ENCODE assay signal across 12 cellular contexts in the genomic region with DNA sequence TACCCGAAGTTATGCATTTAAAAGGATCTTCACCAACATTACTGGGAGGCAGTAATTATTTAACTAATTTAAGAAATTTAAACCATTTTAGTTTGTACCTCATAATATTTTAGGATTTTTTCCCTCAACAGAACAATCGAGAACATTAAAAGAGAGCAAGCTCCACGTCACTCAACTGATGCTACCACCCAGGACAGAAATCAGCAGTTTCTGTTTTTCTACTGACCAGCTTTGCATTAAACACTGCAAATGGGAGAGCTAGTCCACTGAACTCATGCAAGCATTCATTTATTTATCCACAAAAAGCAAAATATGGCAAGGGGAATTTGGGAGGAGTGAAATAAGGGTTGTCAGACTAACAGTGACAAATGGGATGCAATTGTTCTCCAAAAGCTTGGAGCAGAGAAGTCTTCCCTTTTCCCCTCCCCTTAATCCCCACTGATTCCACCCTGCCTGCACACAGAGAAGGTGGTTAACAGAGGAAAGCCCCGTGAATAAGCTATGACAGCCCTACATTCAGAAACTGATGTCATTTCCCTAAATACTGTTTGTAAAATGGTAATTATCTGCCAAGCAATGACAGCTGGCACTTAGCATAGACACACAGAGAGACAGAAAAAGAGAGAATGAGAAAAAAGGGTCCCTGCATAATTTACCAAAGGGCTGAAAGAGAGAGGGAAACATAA.
A peak's percentile ranks its signal among the peaks of the same experiment; 100 is the strongest.
DNase-seq lines count a peak whose midpoint lies in the region; ATAC-seq, FAIRE-seq and TF ChIP-seq lines count a peak whose summit lies in the region.
"Had no signal": no experiment of that assay in that cellular context is flagged by ENCODE, and none has a peak within 500 bp of the region (broad histone marks: within the 10 kb centered on the region; RNA-seq: fewer than 3 reads in every experiment).

No MANE protein-coding gene starts in this region.

- no peaks in the 10 kb centered on the region for H3K27me3 ChIP-seq in PC-9 (ENCODE audit: insufficient read depth, low read depth)
- no peaks in the 10 kb centered on the region for H3K27me3 ChIP-seq in right cardiac atrium (ENCODE audit: control insufficient read depth, insufficient read depth)

- H3K27ac ChIP-seq in PC-9 (no peak overlapping the region), right cardiac atrium (ENCODE audit: low read length) (no peak overlapping the region)

- TF ChIP-seq CTCF in PC-9 (conservative IDR thresholded peaks at IDR 0.05) (no peak), omental fat pad (IDR thresholded peaks at IDR 0.05) (no peak)

- 62% methylated on average over 4 of the region's 4 CpGs for WGBS in right cardiac atrium

- H3K4me3 ChIP-seq in PC-9 (no peak overlapping the region), right cardiac atrium (ENCODE audit: low read length) (no peak overlapping the region)

- intact Hi-C loops in PC-9 (cut with micrococcal nuclease; ENCODE audit: unreplicated experiment) (no loop called here), right cardiac atrium (cut with DNase I) (no loop called here)

- H4K20me1 ChIP-seq in PC-9 (ENCODE audit: insufficient read depth), result no peaks in the 10 kb centered on the region

- CTCF ChIA-PET in PC-9 (lab: Charles Lee), result no interaction called here

- ATAC-seq in GM18519 (IDR thresholded peaks at IDR 0.05; ENCODE audit: low FRiP score, unreplicated experiment) (peak; percentile 87), GM21528 (IDR thresholded peaks at IDR 0.05; ENCODE audit: low FRiP score, unreplicated experiment) (peak; percentile 78), HG03196 (IDR thresholded peaks at IDR 0.05; ENCODE audit: unreplicated experiment) (peak; percentile 76), omental fat pad (ENCODE audit: low FRiP score) (no peak), right cardiac atrium (no peak)
- ATAC-seq: CD8-positive, alpha-beta T cell had no signal

- no peak overlapping the region for H3K4me2 ChIP-seq in PC-9

- H3K9me2 ChIP-seq in PC-9 (ENCODE audit: insufficient read depth), result no peaks in the 10 kb centered on the region

- H3K4me1 ChIP-seq in PC-9 (replicated peaks; ENCODE audit: insufficient read depth) (no peaks in the 10 kb centered on the region), right cardiac atrium (ENCODE audit: control insufficient read depth, insufficient read depth, low read length) (no peaks in the 10 kb centered on the region)

- FAIRE-seq in frontal cortex (lab: Jason Lieb, UNC), result no peak

- H3K79me2 ChIP-seq in PC-9 (ENCODE audit: low read depth), result no peaks in the 10 kb centered on the region

- no peaks in the 10 kb centered on the region for H3F3A ChIP-seq in PC-9 (ENCODE audit: insufficient read depth, low read depth)

- no TSS peak for BruUV-seq in PC-9 (replicated peaks; lab: Mats Ljungman, UMichigan)

- H3K36me3 ChIP-seq in PC-9 (ENCODE audit: low read depth), result no peaks in the 10 kb centered on the region

- H2AFZ ChIP-seq in PC-9, result no peak overlapping the region

- POLR2A ChIA-PET in PC-9 (lab: Charles Lee; ENCODE audit: unreplicated experiment), result no interaction called here

- no peaks in the 10 kb centered on the region for H3K9me3 ChIP-seq in PC-9 (ENCODE audit: insufficient read depth, low read depth)
- no peaks in the 10 kb centered on the region for H3K9me3 ChIP-seq in right cardiac atrium (ENCODE audit: control insufficient read depth, low read length)

- peak; percentile 26 for DNase-seq in NCI-H748 treated with DMSO at 0.1 percent for 48 hours (lab: John Stamatoyannopoulos, UW)
- no peak for DNase-seq in PC-9
- DNase-seq in frontal cortex (ENCODE audit: low spot score in 2 of 2), result no peak
- DNase-seq in omental fat pad (ENCODE audit: low spot score), result no peak
- no peak for DNase-seq in right cardiac atrium
- DNase-seq: activated CD4-positive, alpha-beta memory T cell treated with anti-CD3 and anti-CD28 coated beads, Interleukin-2, amount 10 ng/mL, durations not matched to agents 7 days and 5 days; CD8-positive, alpha-beta T cell; NCI-H2029 treated with DMSO at 0.1 percent for 48 hours; stimulated activated naive CD4-positive, alpha-beta T cell treated with Interleukin-2 at 50 U/mL for 16 hours had no signal

Comparison
In these comparisons a context has a peak if more than half of its experiments do, and no peak if none do; other contexts are left out.
1. ATAC-seq: peak in GM18519 (single experiment), GM21528 (single experiment) and HG03196 (single experiment); none in omental fat pad (single experiment) and right cardiac atrium (0 of 2).